ENCODE assay signal across 24 cellular contexts in genomic region chr3:31920310-31920709, GRCh38.
"Had no signal": no experiment of that assay in that cellular context is flagged by ENCODE, and none has a peak within 500 bp of the region (broad histone marks: within the 10 kb centered on the region; RNA-seq: fewer than 3 reads in every experiment).

No MANE protein-coding gene starts in this region.

- H3K27me3 Mint-ChIP-seq: activated CD4-positive, alpha-beta memory T cell treated with anti-CD3 and anti-CD28 coated beads, Interleukin-2, amount 10 ng/mL, durations not matched to agents 7 days and 5 days; activated CD4-positive, alpha-beta T cell treated with anti-CD3 and anti-CD28 coated beads, Interleukin-2, amount 10 ng/mL, durations not matched to agents 7 days and 5 days; activated naive CD4-positive, alpha-beta T cell treated with anti-CD3 and anti-CD28 coated beads, Interleukin-2, amount 50 U/mL, for 24 hours; activated naive CD8-positive, alpha-beta T cell treated with anti-CD3 and anti-CD28 coated beads, Interleukin-2, amount 50 U/mL, for 24 hours; dendritic cell treated with granulocyte-macrophage colony-stimulating factor and Interleukin-4, amounts not matched to agents 40 ng/mL and 50 ng/mL, for 4 days had no signal

- H3K9me3 ChIP-seq: gastrocnemius medialis had no signal

- DNase-seq: activated CD4-positive, alpha-beta memory T cell treated with anti-CD3 and anti-CD28 coated beads, Interleukin-2, amount 10 ng/mL, durations not matched to agents 7 days and 5 days; activated CD4-positive, alpha-beta T cell treated with anti-CD3 and anti-CD28 coated beads, Interleukin-2, amount 10 ng/mL, durations not matched to agents 7 days and 5 days; activated CD8-positive, alpha-beta memory T cell treated with anti-CD3 and anti-CD28 coated beads, Interleukin-2, amount 50 U/mL, for 48 hours; activated naive CD8-positive, alpha-beta T cell treated with anti-CD3 and anti-CD28 coated beads, Interleukin-2, amount 50 U/mL, for 24 hours; activated T-cell treated with anti-CD3 and anti-CD28 coated beads, Interleukin-2, amount 50 U/mL, for 4 hours; amygdala; central memory CD4-positive, alpha-beta T cell; effector CD4-positive, alpha-beta T cell; gastrocnemius medialis; glutamatergic neuron; left ventricle myocardium inferior; mucosa of descending colon; posterior cingulate gyrus; right cardiac atrium; spleen; stimulated activated naive CD4-positive, alpha-beta T cell treated with Interleukin-2 at 50 U/mL for 16 hours had no signal

- H3K4me1 ChIP-seq: gastrocnemius medialis had no signal

- H3K27me3 ChIP-seq: gastrocnemius medialis, spleen, tibial nerve had no signal

- H3K27ac Mint-ChIP-seq: activated CD4-positive, alpha-beta memory T cell treated with anti-CD3 and anti-CD28 coated beads, Interleukin-2, amount 10 ng/mL, durations not matched to agents 7 days and 5 days; activated CD4-positive, alpha-beta T cell treated with anti-CD3 and anti-CD28 coated beads, Interleukin-2, amount 10 ng/mL, durations not matched to agents 7 days and 5 days; activated naive CD4-positive, alpha-beta T cell treated with anti-CD3 and anti-CD28 coated beads, Interleukin-2, amount 50 U/mL, for 24 hours; activated naive CD8-positive, alpha-beta T cell treated with anti-CD3 and anti-CD28 coated beads, Interleukin-2, amount 50 U/mL, for 24 hours; activated T-helper 2 cell treated with anti-CD3 and anti-CD28 coated beads, Interferon-gamma antibody, Interleukin-2, Interleukin-4, amounts not matched to agents 10 μg/mL and 5 μg/mL and 100 μg/mL, durations not matched to agents 14 hours and 24 hours and 36 hours; dendritic cell treated with granulocyte-macrophage colony-stimulating factor and Interleukin-4, amounts not matched to agents 40 ng/mL and 50 ng/mL, for 4 days; natural killer cell treated with Interleukin-12 subunit alpha and Interleukin-12 subunit beta and Interleukin-15 and Interleukin-18, amount 100 ng/mL, for 72 hours; T-helper 2 cell treated with Interferon-gamma antibody and Interleukin-4, amounts not matched to agents 5 μg/mL and 100 μg/mL, for 36 hours had no signal

- ATAC-seq: activated CD4-positive, CD25-positive, alpha-beta regulatory T cell treated with anti-CD3 and anti-CD28 coated beads, Interleukin-2, amount 50 U/mL, for 24 hours; activated naive CD8-positive, alpha-beta T cell treated with anti-CD3 and anti-CD28 coated beads, Interleukin-2, amount 50 U/mL, for 24 hours; activated T-cell treated with anti-CD3 and anti-CD28 coated beads, Interleukin-2, amount 50 U/mL, for 4 hours; gastrocnemius medialis; natural killer cell treated with Interleukin-12 subunit alpha and Interleukin-12 subunit beta and Interleukin-15 and Interleukin-18, amount 100 ng/mL, for 72 hours; right cardiac atrium had no signal

- H3K4me3 Mint-ChIP-seq: activated CD4-positive, alpha-beta memory T cell treated with anti-CD3 and anti-CD28 coated beads, Interleukin-2, amount 10 ng/mL, durations not matched to agents 7 days and 5 days; activated CD4-positive, alpha-beta T cell treated with anti-CD3 and anti-CD28 coated beads, Interleukin-2, amount 10 ng/mL, durations not matched to agents 7 days and 5 days; activated naive CD4-positive, alpha-beta T cell treated with anti-CD3 and anti-CD28 coated beads, Interleukin-2, amount 50 U/mL, for 24 hours; activated naive CD8-positive, alpha-beta T cell treated with anti-CD3 and anti-CD28 coated beads, Interleukin-2, amount 50 U/mL, for 24 hours; activated T-cell treated with anti-CD3 and anti-CD28 coated beads, Interleukin-2, amount 50 U/mL, for 4 hours; dendritic cell treated with granulocyte-macrophage colony-stimulating factor and Interleukin-4, amounts not matched to agents 40 ng/mL and 50 ng/mL, for 4 days; natural killer cell treated with Interleukin-12 subunit alpha and Interleukin-12 subunit beta and Interleukin-15 and Interleukin-18, amount 100 ng/mL, for 72 hours; T-helper 2 cell treated with Interferon-gamma antibody and Interleukin-4, amounts not matched to agents 5 μg/mL and 100 μg/mL, for 36 hours had no signal

- H3K36me3 ChIP-seq: gastrocnemius medialis, spleen, tibial nerve had no signal

- H3K4me3 ChIP-seq: gastrocnemius medialis, left ventricle myocardium inferior, lung, mucosa of descending colon, spleen, tibial nerve had no signal

- H3K27ac ChIP-seq: gastrocnemius medialis, left ventricle myocardium inferior, tibial nerve had no signal
